Comparison of ENCODE assay signal across 30 cellular contexts in genomic region chr12:57733928-57734327, GRCh38. TPM values are rescaled to one million over a fixed set of nuclear protein-coding genes. Genes with fewer than 3 reads are reported as not detected.
"Had no signal": no experiment of that assay in that cellular context is flagged by ENCODE, and none has a peak within 500 bp of the region (broad histone marks: within the 10 kb centered on the region; RNA-seq: fewer than 3 reads in every experiment).

No MANE protein-coding gene starts in this region.

- H3K27ac ChIP-seq: ascending aorta, body of pancreas had no signal

- H3K36me3 ChIP-seq: ascending aorta had no signal

- ATAC-seq: activated naive CD4-positive, alpha-beta T cell treated with anti-CD3 and anti-CD28 coated beads, Interleukin-2, amount 50 U/mL, for 72 hours; activated naive CD8-positive, alpha-beta T cell treated with anti-CD3 and anti-CD28 coated beads, Interleukin-2, amount 50 U/mL, for 24 hours; body of pancreas; Panc1; Right ventricle myocardium inferior had no signal

- H3K4me3 ChIP-seq: ascending aorta, body of pancreas had no signal

- DNase-seq: activated CD4-positive, alpha-beta memory T cell treated with anti-CD3 and anti-CD28 coated beads for 36 hours; activated CD4-positive, alpha-beta T cell treated with anti-CD3 and anti-CD28 coated beads, Interleukin-2, amount 10 ng/mL, durations not matched to agents 7 days and 5 days; activated CD4-positive, CD25-positive, alpha-beta regulatory T cell; activated CD8-positive, alpha-beta memory T cell treated with anti-CD3 and anti-CD28 coated beads, Interleukin-2, amount 50 U/mL, for 4 hours; activated effector memory CD4-positive, alpha-beta T cell treated with Interleukin-2 at 50 U/mL for 16 hours; activated naive CD4-positive, alpha-beta T cell treated with Interleukin-2 at 50 U/mL for 16 hours; activated naive CD8-positive, alpha-beta T cell treated with anti-CD3 and anti-CD28 coated beads, Interleukin-2, amount 50 U/mL, for 24 hours; activated T-cell treated with anti-CD3 and anti-CD28 coated beads, Interleukin-2, amount 50 U/mL, for 1 hour; amniotic stem cell; body of pancreas; Karpas-422; MM.1S; NCI-H1105 treated with DMSO at 0.1 percent for 48 hours; NCI-H1436 treated with DMSO at 0.1 percent for 48 hours; NCI-H187; NCI-H2081; NCI-H226; NCI-H510A; NCI-H526 treated with DMSO at 0.1 percent for 48 hours; OCI-M1; RPMI8226; SK-N-SH; T-helper 9 cell had no signal

- H3K27me3 Mint-ChIP-seq: activated CD4-positive, alpha-beta memory T cell treated with anti-CD3 and anti-CD28 coated beads for 36 hours; activated CD4-positive, alpha-beta T cell treated with anti-CD3 and anti-CD28 coated beads, Interleukin-2, amount 10 ng/mL, durations not matched to agents 7 days and 5 days; activated naive CD8-positive, alpha-beta T cell treated with anti-CD3 and anti-CD28 coated beads, Interleukin-2, amount 50 U/mL, for 24 hours; central memory CD8-positive, alpha-beta T cell had no signal

- H3K4me3 Mint-ChIP-seq: activated CD4-positive, alpha-beta memory T cell treated with anti-CD3 and anti-CD28 coated beads for 36 hours; activated CD4-positive, alpha-beta T cell treated with anti-CD3 and anti-CD28 coated beads, Interleukin-2, amount 10 ng/mL, durations not matched to agents 7 days and 5 days; activated naive CD8-positive, alpha-beta T cell treated with anti-CD3 and anti-CD28 coated beads, Interleukin-2, amount 50 U/mL, for 24 hours; activated T-helper 1 cell treated with anti-CD3 and anti-CD28 coated beads, Interleukin-12 subunit alpha, Interleukin-12 subunit beta, Interleukin-2, Interleukin-4 antibody, amounts not matched to agents 30 ng/mL and 10 ng/mL and 1 ng/mL, durations not matched to agents 14 hours and 24 hours and 36 hours; central memory CD8-positive, alpha-beta T cell; T-helper 1 cell treated with Interleukin-12 subunit alpha and Interleukin-12 subunit beta and Interleukin-4 antibody, amounts not matched to agents 30 μg/mL and 1 μg/mL, for 36 hours had no signal

- H3K27ac Mint-ChIP-seq: activated CD4-positive, alpha-beta T cell treated with anti-CD3 and anti-CD28 coated beads, Interleukin-2, amount 10 ng/mL, durations not matched to agents 7 days and 5 days; activated naive CD8-positive, alpha-beta T cell treated with anti-CD3 and anti-CD28 coated beads, Interleukin-2, amount 50 U/mL, for 24 hours; T-helper 1 cell treated with Interleukin-12 subunit alpha and Interleukin-12 subunit beta and Interleukin-4 antibody, amounts not matched to agents 30 μg/mL and 1 μg/mL, for 36 hours had no signal

- H3K4me2 ChIP-seq: SK-N-SH had no signal

- H3K9ac ChIP-seq: SK-N-SH had no signal

- H3K9me3 ChIP-seq: ascending aorta, body of pancreas, SK-N-SH had no signal

RNA-seq across cellular contexts. Expression of gene CYP27B1, which starts 33.0 kb away (rescaled TPM):
- total RNA-seq: ascending aorta had no signal
